ENCODE assay signal across 1 cellular context in the genomic region with DNA sequence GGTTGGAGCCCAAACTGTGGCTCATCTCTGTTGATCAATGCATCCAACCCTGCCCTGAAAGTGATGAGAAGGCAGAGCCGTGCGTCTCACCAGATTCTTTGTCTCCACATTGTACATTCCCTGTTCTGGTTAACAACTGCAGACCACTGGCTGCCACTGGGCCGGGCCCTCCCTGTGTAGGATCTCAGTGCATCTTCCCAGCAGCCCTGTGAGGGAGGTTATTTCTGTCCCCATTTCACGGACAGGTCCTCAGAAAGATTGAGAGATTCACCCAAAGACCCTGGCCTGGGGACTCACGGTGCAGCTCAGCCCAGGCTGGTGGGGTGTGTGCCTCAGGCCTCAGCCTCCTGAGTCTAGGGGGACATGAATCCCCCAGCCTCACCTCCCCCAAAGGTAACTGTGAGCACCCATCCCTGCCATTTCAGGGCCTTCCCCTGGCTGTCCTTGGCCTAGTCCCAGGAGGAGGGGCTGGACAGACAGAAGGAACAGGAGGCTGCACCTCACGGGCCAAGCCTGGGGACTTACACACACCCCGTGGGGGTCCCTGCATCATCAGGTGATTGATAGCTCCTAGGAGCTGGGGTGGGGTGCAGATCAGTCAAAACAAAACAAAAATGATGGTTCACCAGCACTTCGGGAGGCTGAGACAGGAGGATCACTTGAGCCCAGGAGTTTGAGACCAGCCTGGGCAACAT.
TF ChIP-seq lines count a peak whose summit lies in the region.

No MANE protein-coding gene starts in this region.

TF ChIP-seq in WTC11, 78 proteins besides CTCF, POLR2A, EP300 and RAD21 (continued from another document):
- TF ChIP-seq, protein P1, sequence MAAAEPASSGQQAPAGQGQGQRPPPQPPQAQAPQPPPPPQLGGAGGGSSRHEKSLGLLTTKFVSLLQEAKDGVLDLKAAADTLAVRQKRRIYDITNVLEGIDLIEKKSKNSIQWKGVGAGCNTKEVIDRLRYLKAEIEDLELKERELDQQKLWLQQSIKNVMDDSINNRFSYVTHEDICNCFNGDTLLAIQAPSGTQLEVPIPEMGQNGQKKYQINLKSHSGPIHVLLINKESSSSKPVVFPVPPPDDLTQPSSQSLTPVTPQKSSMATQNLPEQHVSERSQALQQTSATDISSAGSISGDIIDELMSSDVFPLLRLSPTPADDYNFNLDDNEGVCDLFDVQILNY (CRISPR knock-in tag; IDR thresholded peaks at IDR 0.05), result no peak
- TF ChIP-seq, protein P2, sequence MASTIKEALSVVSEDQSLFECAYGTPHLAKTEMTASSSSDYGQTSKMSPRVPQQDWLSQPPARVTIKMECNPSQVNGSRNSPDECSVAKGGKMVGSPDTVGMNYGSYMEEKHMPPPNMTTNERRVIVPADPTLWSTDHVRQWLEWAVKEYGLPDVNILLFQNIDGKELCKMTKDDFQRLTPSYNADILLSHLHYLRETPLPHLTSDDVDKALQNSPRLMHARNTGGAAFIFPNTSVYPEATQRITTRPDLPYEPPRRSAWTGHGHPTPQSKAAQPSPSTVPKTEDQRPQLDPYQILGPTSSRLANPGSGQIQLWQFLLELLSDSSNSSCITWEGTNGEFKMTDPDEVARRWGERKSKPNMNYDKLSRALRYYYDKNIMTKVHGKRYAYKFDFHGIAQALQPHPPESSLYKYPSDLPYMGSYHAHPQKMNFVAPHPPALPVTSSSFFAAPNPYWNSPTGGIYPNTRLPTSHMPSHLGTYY (CRISPR knock-in tag; IDR thresholded peaks at IDR 0.05), result no peak
